ENCODE assay signal across 8 cellular contexts in genomic region chr20:45372646-45373352, GRCh38. TPM values are rescaled to one million over a fixed set of nuclear protein-coding genes. Genes with fewer than 3 reads are reported as not detected.
DNase-seq lines count a peak whose midpoint lies in the region; ATAC-seq and TF ChIP-seq lines count a peak whose summit lies in the region.

No MANE protein-coding gene starts in this region.

- H3K27ac ChIP-seq in sigmoid colon = peak overlapping the region; percentile 77 to 92 (median 82)

- no peaks in the 10 kb centered on the region for H3K9me3 ChIP-seq in iPS-15b (ENCODE audit: control insufficient read depth, insufficient read depth, low read length)
- H3K9me3 ChIP-seq in sigmoid colon = no peaks in the 10 kb centered on the region

- H3K36me3 Mint-ChIP-seq in activated naive CD8-positive, alpha-beta T cell treated with anti-CD3 and anti-CD28 coated beads for 36 hours = peaks cover 6% of the 10 kb centered on the region

- intact Hi-C loops in sigmoid colon (cut with DNase I) = loop anchor here (1.0 to 2.0 kb wide), 2 partner anchors 34 to 65 kb away; no protein-coding TSS in a partner anchor

- H3K36me3 ChIP-seq in iPS-15b (ENCODE audit: control insufficient read depth, insufficient read depth, low read length) (peaks cover 2% of the 10 kb centered on the region), sigmoid colon (peaks cover 0 to 12% (median 2%) of the 10 kb centered on the region in 4 donors)

- peak in 1 of 4 experiments; percentile 36 for TF ChIP-seq CTCF in sigmoid colon (IDR thresholded peaks at IDR 0.05)

- peak overlapping the region; percentile 86 for H3K27ac Mint-ChIP-seq in activated naive CD8-positive, alpha-beta T cell treated with anti-CD3 and anti-CD28 coated beads for 36 hours

- H3K27me3 ChIP-seq in iPS-15b (ENCODE audit: control insufficient read depth, insufficient read depth, low read length) (peaks cover 9% of the 10 kb centered on the region), sigmoid colon (no peaks in the 10 kb centered on the region)

- H3K4me1 Mint-ChIP-seq in activated naive CD8-positive, alpha-beta T cell treated with anti-CD3 and anti-CD28 coated beads for 36 hours = peaks cover 30% of the 10 kb centered on the region

- H3K27me3 Mint-ChIP-seq in activated naive CD8-positive, alpha-beta T cell treated with anti-CD3 and anti-CD28 coated beads for 36 hours = no peaks in the 10 kb centered on the region

- H3K9ac ChIP-seq in iPS-15b (ENCODE audit: low read depth, low read length) = peak overlapping the region; percentile 37

- TF ChIP-seq POLR2A in sigmoid colon (IDR thresholded peaks at IDR 0.05) = no peak

- WGBS in sigmoid colon, 2 donors = 53 to 67% methylated on average over 30 of the region's 30 CpGs

- no peaks in the 10 kb centered on the region for H3K9me3 Mint-ChIP-seq in activated naive CD8-positive, alpha-beta T cell treated with anti-CD3 and anti-CD28 coated beads for 36 hours

- DNase-seq in G401 (ENCODE audit: low spot score) (peak; percentile 81), sigmoid colon (peak; percentile 88), NCI-H2196 (lab: John Stamatoyannopoulos, UW; ENCODE audit: unreplicated experiment) (no peak), left lobe of liver (ENCODE audit: low spot score) (no peak)
- no peak for DNase-seq in activated naive CD8-positive, alpha-beta T cell treated with anti-CD3 and anti-CD28 coated beads for 36 hours

- in situ Hi-C loops in G401 (cut with HindIII; ENCODE audit: low sequenced_read_pairs) = no loop called here

- no peak for TF ChIP-seq EP300 in sigmoid colon (IDR thresholded peaks at IDR 0.05)

- ATAC-seq in left lobe of liver (no peak), HG02571 (IDR thresholded peaks at IDR 0.05; ENCODE audit: unreplicated experiment) (no peak), GM19023 (IDR thresholded peaks at IDR 0.05; ENCODE audit: unreplicated experiment) (no peak)

- peak overlapping the region; percentile 80 for H3K4me3 Mint-ChIP-seq in activated naive CD8-positive, alpha-beta T cell treated with anti-CD3 and anti-CD28 coated beads for 36 hours

- peaks cover 5% of the 10 kb centered on the region for H3K4me1 ChIP-seq in iPS-15b (ENCODE audit: control insufficient read depth, insufficient read depth, low read length)
- H3K4me1 ChIP-seq in sigmoid colon = peaks cover 0 to 19% (median 15%) of the 10 kb centered on the region in 4 donors

- H3K4me3 ChIP-seq in iPS-15b (ENCODE audit: low read depth, low read length) (peak overlapping the region; percentile 68), sigmoid colon (peak overlapping the region; percentile 1 to 55 (median 48))

RNA-seq across cellular contexts. Expression of gene TP53TG5, which starts 5.3 kb away (rescaled TPM):
- total RNA-seq in G401 (2014; rRNA removed; shearing (Covaris generic)) = not detected in 2 replicates
- total RNA-seq in activated naive CD8-positive, alpha-beta T cell treated with anti-CD3 and anti-CD28 coated beads for 36 hours = under 1 TPM; 0.40 to 0.41 TPM
- total RNA-seq in sigmoid colon = under 1 TPM in 1 of 4 donors, not detected in 3; 0.36 TPM
- polyA plus RNA-seq in sigmoid colon = under 1 TPM in 1 of 3 donors, not detected in 2; 0.03 TPM
- not detected for total RNA-seq in left lobe of liver

RNA-seq across cellular contexts. Expression of gene SYS1, which starts 9.8 kb away (rescaled TPM):
- 13.0 and 21.9 TPM in 2 replicates for total RNA-seq in G401 (2014; rRNA removed; shearing (Covaris generic))
- total RNA-seq in activated naive CD8-positive, alpha-beta T cell treated with anti-CD3 and anti-CD28 coated beads for 36 hours = 10 to 100 TPM; 21.5 to 26.6 TPM
- total RNA-seq in sigmoid colon = 10 to 100 TPM; 44.2 to 58.7 (median 52.2) TPM
- polyA plus RNA-seq in sigmoid colon = 10 to 100 TPM; 14.4 to 35.6 (median 17.1) TPM
- total RNA-seq in left lobe of liver = 16.9 TPM

RNA-seq across cellular contexts. Expression of gene SDC4, which starts 24.6 kb away (rescaled TPM):
- 16.4 and 24.7 TPM in 2 replicates for total RNA-seq in G401 (2014; rRNA removed; shearing (Covaris generic))
- total RNA-seq in activated naive CD8-positive, alpha-beta T cell treated with anti-CD3 and anti-CD28 coated beads for 36 hours = 10 to 100 TPM; 24.6 to 25.5 TPM
- total RNA-seq in sigmoid colon (100 to 1,000 TPM in 1 of 4 donors, 10 to 100 TPM in 3; 79.9 to 149 (median 88.5) TPM), left lobe of liver (89.3 TPM)
- polyA plus RNA-seq in sigmoid colon = 10 to 100 TPM; 22.2 to 63.9 (median 23.6) TPM

RNA-seq across cellular contexts. Expression of gene DBNDD2, which starts 35.3 kb away (rescaled TPM):
- total RNA-seq in G401 (2014; rRNA removed; shearing (Covaris generic)) = 0.86 and 5.7 TPM in 2 replicates
- 10 to 100 TPM; 18.1 to 20.1 TPM for total RNA-seq in activated naive CD8-positive, alpha-beta T cell treated with anti-CD3 and anti-CD28 coated beads for 36 hours
- total RNA-seq in sigmoid colon = 100 to 1,000 TPM in 3 of 4 donors, 10 to 100 TPM in 1; 99.7 to 111 (median 103) TPM
- polyA plus RNA-seq in sigmoid colon = 100 to 1,000 TPM; 112 to 174 (median 137) TPM
- total RNA-seq in left lobe of liver = 2.9 TPM

RNA-seq across cellular contexts. Expression of gene PIGT, which starts 43.1 kb away (rescaled TPM):
- total RNA-seq in G401 (2014; rRNA removed; shearing (Covaris generic)) = 25.2 and 31.0 TPM in 2 replicates
- total RNA-seq in activated naive CD8-positive, alpha-beta T cell treated with anti-CD3 and anti-CD28 coated beads for 36 hours = 10 to 100 TPM; 48.0 to 55.4 TPM
- total RNA-seq in sigmoid colon (10 to 100 TPM; 49.7 to 66.7 (median 56.1) TPM), left lobe of liver (36.0 TPM)
- polyA plus RNA-seq in sigmoid colon = 10 to 100 TPM; 33.0 to 98.7 (median 43.0) TPM

Comparison
In these comparisons a context has a peak if more than half of its experiments do, and no peak if none do; other contexts are left out.
1. DNase-seq: peak in G401 (single experiment) and sigmoid colon (single experiment); none in activated naive CD8-positive, alpha-beta T cell treated with anti-CD3 and anti-CD28 coated beads for 36 hours (single experiment), NCI-H2196 (single experiment) and left lobe of liver (single experiment).